ENCODE assay signal across 36 cellular contexts in the genomic region with DNA sequence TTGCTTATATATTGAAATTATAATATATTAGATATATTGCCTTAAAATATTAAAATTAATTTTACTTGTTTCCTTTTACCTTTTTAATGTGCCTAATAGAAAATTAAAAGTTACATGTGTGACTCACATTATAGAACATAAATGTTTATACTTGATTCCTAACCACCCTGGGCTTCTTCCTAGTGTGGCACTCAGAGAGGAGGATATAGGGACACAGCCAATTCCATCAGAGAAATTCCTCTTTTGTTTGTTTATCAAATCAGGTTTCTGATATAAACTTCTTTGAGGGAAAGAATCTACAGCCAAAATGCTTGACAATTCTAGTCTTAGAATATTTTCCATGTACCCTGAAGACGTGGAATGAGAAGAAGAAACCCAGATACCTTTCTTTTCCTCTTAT.
"Had no signal": no experiment of that assay in that cellular context is flagged by ENCODE, and none has a peak within 500 bp of the region (broad histone marks: within the 10 kb centered on the region; RNA-seq: fewer than 3 reads in every experiment).

No MANE protein-coding gene starts in this region.

- H3K27ac ChIP-seq: adrenal gland, ascending aorta, body of pancreas, brain microvascular endothelial cell, breast epithelium, cardiac muscle cell had no signal

- H3K4me1 ChIP-seq: ascending aorta, breast epithelium had no signal

- H3K36me3 Mint-ChIP-seq: activated naive CD4-positive, alpha-beta T cell treated with anti-CD3 and anti-CD28 coated beads, Interleukin-2, amount 10 ng/mL, durations not matched to agents 7 days and 5 days; activated naive CD8-positive, alpha-beta T cell treated with anti-CD3 and anti-CD28 coated beads, Interleukin-2, amount 10 ng/mL, durations not matched to agents 7 days and 5 days had no signal

- H3K27me3 ChIP-seq: adrenal gland, ascending aorta, body of pancreas, brain microvascular endothelial cell, breast epithelium, cardiac muscle cell had no signal

- H3K9me3 ChIP-seq: adrenal gland, ascending aorta, body of pancreas had no signal

- H3K4me3 ChIP-seq: adrenal gland, ascending aorta, body of pancreas, breast epithelium, cardiac muscle cell had no signal

- H3K36me3 ChIP-seq: adrenal gland, ascending aorta, brain microvascular endothelial cell, breast epithelium, cardiac muscle cell had no signal

- DNase-seq: activated effector memory CD4-positive, alpha-beta T cell treated with anti-CD3 and anti-CD28 coated beads, Interleukin-2, amount 50 U/mL, for 16 hours; activated effector memory CD4-positive, alpha-beta T cell treated with Interleukin-2 at 50 U/mL for 16 hours; activated gamma-delta T cell; activated gamma-delta T cell treated with Interleukin-2 at 50 U/mL for 16 hours; activated naive CD4-positive, alpha-beta T cell; activated naive CD4-positive, alpha-beta T cell treated with anti-CD3 and anti-CD28 coated beads for 36 hours; activated naive CD4-positive, alpha-beta T cell treated with anti-CD3 and anti-CD28 coated beads, Interleukin-2, amount 10 ng/mL, durations not matched to agents 7 days and 5 days; activated naive CD4-positive, alpha-beta T cell treated with anti-CD3 and anti-CD28 coated beads, Interleukin-2, amount 50 U/mL, for 16 hours; activated naive CD4-positive, alpha-beta T cell treated with Interleukin-2 at 50 U/mL for 16 hours; activated naive CD8-positive, alpha-beta T cell treated with anti-CD3 and anti-CD28 coated beads for 36 hours; activated naive CD8-positive, alpha-beta T cell treated with anti-CD3 and anti-CD28 coated beads, Interleukin-2, amount 10 ng/mL, durations not matched to agents 7 days and 5 days; activated naive CD8-positive, alpha-beta T cell treated with anti-CD3 and anti-CD28 coated beads, Interleukin-2, amount 50 U/mL, for 24 hours; activated T-cell treated with anti-CD3 and anti-CD28 coated beads, Interleukin-2, amount 50 U/mL, for 1 hour; activated T-cell treated with anti-CD3 and anti-CD28 coated beads, Interleukin-2, amount 50 U/mL, for 24 hours; activated T-cell treated with anti-CD3 and anti-CD28 coated beads, Interleukin-2, amount 50 U/mL, for 4 hours; activated T-cell treated with anti-CD3 and anti-CD28 coated beads, Interleukin-2, amount 50 U/mL, for 48 hours; activated T-cell treated with anti-CD3 and anti-CD28 coated beads, Interleukin-2, amount 50 U/mL, for 72 hours; adrenal gland; amniotic stem cell; amygdala; anterior cingulate cortex; aorta; body of pancreas; brain microvascular endothelial cell; caudate nucleus; central memory CD4-positive, alpha-beta T cell; cerebellar nuclear complex had no signal

- H3K27ac Mint-ChIP-seq: activated naive CD4-positive, alpha-beta T cell treated with anti-CD3 and anti-CD28 coated beads for 36 hours; activated naive CD4-positive, alpha-beta T cell treated with anti-CD3 and anti-CD28 coated beads, Interleukin-2, amount 10 ng/mL, durations not matched to agents 7 days and 5 days; activated naive CD4-positive, alpha-beta T cell treated with anti-CD3 and anti-CD28 coated beads, Interleukin-2, amount 50 U/mL, for 24 hours; activated naive CD8-positive, alpha-beta T cell; activated naive CD8-positive, alpha-beta T cell treated with anti-CD3 and anti-CD28 coated beads for 36 hours; activated naive CD8-positive, alpha-beta T cell treated with anti-CD3 and anti-CD28 coated beads, Interleukin-2, amount 10 ng/mL, durations not matched to agents 7 days and 5 days; activated naive CD8-positive, alpha-beta T cell treated with anti-CD3 and anti-CD28 coated beads, Interleukin-2, amount 50 U/mL, for 24 hours; activated T-cell treated with anti-CD3 and anti-CD28 coated beads, Interleukin-2, amount 50 U/mL, for 24 hours; activated T-cell treated with anti-CD3 and anti-CD28 coated beads, Interleukin-2, amount 50 U/mL, for 72 hours; activated T-helper 1 cell treated with anti-CD3 and anti-CD28 coated beads, Interleukin-12 subunit alpha, Interleukin-12 subunit beta, Interleukin-2, Interleukin-4 antibody, amounts not matched to agents 30 ng/mL and 10 ng/mL and 1 ng/mL, durations not matched to agents 14 hours and 24 hours and 36 hours; activated T-helper 17 cell treated with anti-CD3 and anti-CD28 coated beads, Interleukin-2, amount 50 U/mL, for 72 hours; activated T-helper 2 cell treated with anti-CD3 and anti-CD28 coated beads, Interferon-gamma antibody, Interleukin-2, Interleukin-4, amounts not matched to agents 10 μg/mL and 5 μg/mL and 100 μg/mL, durations not matched to agents 14 hours and 24 hours and 36 hours; brain had no signal

- ATAC-seq: activated naive CD8-positive, alpha-beta T cell treated with anti-CD3 and anti-CD28 coated beads, Interleukin-2, amount 50 U/mL, for 24 hours; activated T-cell treated with anti-CD3 and anti-CD28 coated beads, Interleukin-2, amount 50 U/mL, for 4 hours; activated T-cell treated with anti-CD3 and anti-CD28 coated beads, Interleukin-2, amount 50 U/mL, for 72 hours; activated T-helper 17 cell treated with anti-CD3 and anti-CD28 coated beads, Interleukin-2, amount 50 U/mL, for 72 hours; body of pancreas had no signal
